1 cellular context compared by ENCODE assay signal in the genomic region with DNA sequence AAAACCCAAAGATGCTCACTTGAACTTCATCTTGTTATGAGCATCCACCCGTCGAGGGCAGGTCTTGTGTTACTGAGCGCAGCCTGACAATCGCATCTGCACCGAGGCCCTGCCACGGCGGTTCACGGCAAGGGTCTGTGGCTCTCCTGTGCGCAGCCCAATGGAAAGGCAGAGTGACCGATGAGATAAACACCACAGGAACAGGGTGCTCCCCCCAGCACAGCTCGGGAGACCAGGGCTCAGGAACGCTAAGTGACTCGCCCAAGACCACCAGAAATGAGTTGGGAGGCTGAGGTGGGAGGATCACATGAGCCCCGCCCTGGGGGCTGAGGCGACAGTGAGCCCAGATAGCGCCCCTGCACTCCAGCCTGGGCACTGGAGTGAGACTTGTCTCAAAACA.
TF ChIP-seq lines count a peak whose summit lies in the region.

No MANE protein-coding gene starts in this region.

TF ChIP-seq in GM23338, 12 proteins besides CTCF, POLR2A, EP300 and RAD21 (continued from another document):
- TF ChIP-seq ZNF462 (CRISPR knock-in tag; IDR thresholded peaks at IDR 0.05) (no peak), CREB1 (CRISPR knock-in tag; IDR thresholded peaks at IDR 0.05; ENCODE audit: low read depth) (no peak), ZNF331 (CRISPR knock-in tag; IDR thresholded peaks at IDR 0.05; ENCODE audit: low read depth) (no peak), JUNB (IDR thresholded peaks at IDR 0.05; ENCODE audit: unreplicated experiment) (no peak), NANOG (IDR thresholded peaks at IDR 0.05; ENCODE audit: borderline replicate concordance) (no peak)
- TF ChIP-seq, protein P1, sequence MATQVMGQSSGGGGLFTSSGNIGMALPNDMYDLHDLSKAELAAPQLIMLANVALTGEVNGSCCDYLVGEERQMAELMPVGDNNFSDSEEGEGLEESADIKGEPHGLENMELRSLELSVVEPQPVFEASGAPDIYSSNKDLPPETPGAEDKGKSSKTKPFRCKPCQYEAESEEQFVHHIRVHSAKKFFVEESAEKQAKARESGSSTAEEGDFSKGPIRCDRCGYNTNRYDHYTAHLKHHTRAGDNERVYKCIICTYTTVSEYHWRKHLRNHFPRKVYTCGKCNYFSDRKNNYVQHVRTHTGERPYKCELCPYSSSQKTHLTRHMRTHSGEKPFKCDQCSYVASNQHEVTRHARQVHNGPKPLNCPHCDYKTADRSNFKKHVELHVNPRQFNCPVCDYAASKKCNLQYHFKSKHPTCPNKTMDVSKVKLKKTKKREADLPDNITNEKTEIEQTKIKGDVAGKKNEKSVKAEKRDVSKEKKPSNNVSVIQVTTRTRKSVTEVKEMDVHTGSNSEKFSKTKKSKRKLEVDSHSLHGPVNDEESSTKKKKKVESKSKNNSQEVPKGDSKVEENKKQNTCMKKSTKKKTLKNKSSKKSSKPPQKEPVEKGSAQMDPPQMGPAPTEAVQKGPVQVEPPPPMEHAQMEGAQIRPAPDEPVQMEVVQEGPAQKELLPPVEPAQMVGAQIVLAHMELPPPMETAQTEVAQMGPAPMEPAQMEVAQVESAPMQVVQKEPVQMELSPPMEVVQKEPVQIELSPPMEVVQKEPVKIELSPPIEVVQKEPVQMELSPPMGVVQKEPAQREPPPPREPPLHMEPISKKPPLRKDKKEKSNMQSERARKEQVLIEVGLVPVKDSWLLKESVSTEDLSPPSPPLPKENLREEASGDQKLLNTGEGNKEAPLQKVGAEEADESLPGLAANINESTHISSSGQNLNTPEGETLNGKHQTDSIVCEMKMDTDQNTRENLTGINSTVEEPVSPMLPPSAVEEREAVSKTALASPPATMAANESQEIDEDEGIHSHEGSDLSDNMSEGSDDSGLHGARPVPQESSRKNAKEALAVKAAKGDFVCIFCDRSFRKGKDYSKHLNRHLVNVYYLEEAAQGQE (IDR thresholded peaks at IDR 0.05; ENCODE audit: unreplicated experiment), result no peak
